27 cellular contexts compared by ENCODE assay signal in genomic region chr16:24939224-24939623, GRCh38.
"Had no signal": no experiment of that assay in that cellular context is flagged by ENCODE, and none has a peak within 500 bp of the region (broad histone marks: within the 10 kb centered on the region; RNA-seq: fewer than 3 reads in every experiment).

No MANE protein-coding gene starts in this region.

- H3K4me1 Mint-ChIP-seq: activated B cell treated with CpG ODN at 0.5 μM for 24 hours; activated naive CD4-positive, alpha-beta T cell treated with anti-CD3 and anti-CD28 coated beads, Interleukin-2, amount 10 ng/mL, durations not matched to agents 7 days and 5 days had no signal

- H3K27ac Mint-ChIP-seq: activated CD4-positive, alpha-beta memory T cell treated with anti-CD3 and anti-CD28 coated beads for 36 hours; activated naive CD4-positive, alpha-beta T cell treated with anti-CD3 and anti-CD28 coated beads, Interleukin-2, amount 10 ng/mL, durations not matched to agents 7 days and 5 days; activated T-cell treated with anti-CD3 and anti-CD28 coated beads, Interleukin-2, amount 50 U/mL, for 72 hours; T-helper 2 cell treated with Interferon-gamma antibody and Interleukin-4, amounts not matched to agents 5 μg/mL and 100 μg/mL, for 36 hours had no signal

- DNase-seq: activated B cell treated with CpG ODN at 0.5 μM for 24 hours; activated CD4-positive, alpha-beta memory T cell treated with anti-CD3 and anti-CD28 coated beads for 36 hours; activated CD4-positive, alpha-beta T cell treated with anti-CD3 and anti-CD28 coated beads for 48 hours; activated CD4-positive, alpha-beta T cell treated with anti-CD3 and anti-CD28 coated beads, Interleukin-2, amount 50 U/mL, for 1 hour; activated gamma-delta T cell; activated naive CD4-positive, alpha-beta T cell; activated naive CD4-positive, alpha-beta T cell treated with anti-CD3 and anti-CD28 coated beads, Interleukin-2, amount 10 ng/mL, durations not matched to agents 7 days and 5 days; activated T-cell treated with anti-CD3 and anti-CD28 coated beads, Interleukin-2, amount 50 U/mL, for 72 hours; adrenal gland; aorta; body of pancreas; central memory CD4-positive, alpha-beta T cell; cerebellar nuclear complex; colonic mucosa; effector CD8-positive, alpha-beta T cell; esophagus squamous epithelium; foreskin melanocyte; heart right ventricle; T-helper 1 cell; T-helper 17 cell; T1000; WERI-Rb-1 had no signal

- H3K27me3 ChIP-seq: adrenal gland, body of pancreas, colonic mucosa, esophagus squamous epithelium, gastroesophageal sphincter, heart right ventricle had no signal

- H3K9me3 Mint-ChIP-seq: activated B cell treated with CpG ODN at 0.5 μM for 24 hours; activated CD4-positive, alpha-beta memory T cell treated with anti-CD3 and anti-CD28 coated beads for 36 hours; activated naive CD4-positive, alpha-beta T cell treated with anti-CD3 and anti-CD28 coated beads, Interleukin-2, amount 10 ng/mL, durations not matched to agents 7 days and 5 days; activated naive CD4-positive, alpha-beta T cell treated with anti-CD3 and anti-CD28 coated beads, Interleukin-2, amount 50 U/mL, for 72 hours; activated T-cell treated with anti-CD3 and anti-CD28 coated beads, Interleukin-2, amount 50 U/mL, for 72 hours; T-helper 2 cell treated with Interferon-gamma antibody and Interleukin-4, amounts not matched to agents 5 μg/mL and 100 μg/mL, for 36 hours had no signal

- H3K4me1 ChIP-seq: adrenal gland, body of pancreas, colonic mucosa, esophagus squamous epithelium, gastroesophageal sphincter, heart right ventricle had no signal

- H3K27ac ChIP-seq: adrenal gland, body of pancreas, colonic mucosa, epithelial cell of prostate, esophagus squamous epithelium, gastroesophageal sphincter, heart right ventricle, WERI-Rb-1 had no signal

- H3K4me3 ChIP-seq: adrenal gland, body of pancreas, colonic mucosa, esophagus squamous epithelium, gastroesophageal sphincter, heart right ventricle had no signal

- H3K9me3 ChIP-seq: adrenal gland, body of pancreas, colonic mucosa, esophagus squamous epithelium, gastroesophageal sphincter, heart right ventricle had no signal

- H3K4me3 Mint-ChIP-seq: activated B cell treated with CpG ODN at 0.5 μM for 24 hours; activated CD4-positive, alpha-beta memory T cell treated with anti-CD3 and anti-CD28 coated beads for 36 hours; activated naive CD4-positive, alpha-beta T cell treated with anti-CD3 and anti-CD28 coated beads, Interleukin-2, amount 10 ng/mL, durations not matched to agents 7 days and 5 days; activated T-cell treated with anti-CD3 and anti-CD28 coated beads, Interleukin-2, amount 50 U/mL, for 72 hours; T-helper 17 cell; T-helper 2 cell treated with Interferon-gamma antibody and Interleukin-4, amounts not matched to agents 5 μg/mL and 100 μg/mL, for 36 hours had no signal

- H3K27me3 Mint-ChIP-seq: activated B cell treated with CpG ODN at 0.5 μM for 24 hours; activated CD4-positive, alpha-beta memory T cell treated with anti-CD3 and anti-CD28 coated beads for 36 hours; activated naive CD4-positive, alpha-beta T cell treated with anti-CD3 and anti-CD28 coated beads, Interleukin-2, amount 10 ng/mL, durations not matched to agents 7 days and 5 days; T-helper 17 cell had no signal

- ATAC-seq: activated CD4-positive, CD25-positive, alpha-beta regulatory T cell treated with anti-CD3 and anti-CD28 coated beads, Interleukin-2, amount 50 U/mL, for 24 hours; activated T-cell treated with anti-CD3 and anti-CD28 coated beads, Interleukin-2, amount 50 U/mL, for 72 hours; body of pancreas; gastroesophageal sphincter; T-helper 17 cell had no signal
